19 cellular contexts compared by ENCODE assay signal in genomic region chr11:69320326-69320725, GRCh38. TPM values are rescaled to one million over a fixed set of nuclear protein-coding genes. Genes with fewer than 3 reads are reported as not detected.
DNase-seq lines count a peak whose midpoint lies in the region; ATAC-seq, FAIRE-seq and TF ChIP-seq lines count a peak whose summit lies in the region.
"Had no signal": no experiment of that assay in that cellular context is flagged by ENCODE, and none has a peak within 500 bp of the region (broad histone marks: within the 10 kb centered on the region; RNA-seq: fewer than 3 reads in every experiment).

No MANE protein-coding gene starts in this region.

- H3K36me3 ChIP-seq in neuronal stem cell (replicated peaks in 1 of 2; ENCODE audit: control insufficient read depth in 2 of 2, insufficient read depth in 2 of 2, low read length in 2 of 2): no peaks in the 10 kb centered on the region
- H3K36me3 ChIP-seq: colonic mucosa, prostate gland had no signal

- H3K4me2 ChIP-seq in A549 (peak overlapping the region; percentile 60), neuronal stem cell (ENCODE audit: insufficient read depth, low read length, poor library complexity, severe bottlenecking) (no peak overlapping the region)

- no peaks in the 10 kb centered on the region for H3K79me1 ChIP-seq in neuronal stem cell (ENCODE audit: low read depth, low read length)

- POLR2A ChIA-PET in A549 (lab: Yijun Ruan, JAX): no interaction called here
- POLR2A ChIA-PET in RWPE1 (lab: Yijun Ruan, JAX; ENCODE audit: low non-redundant PET): no interaction called here

- no peak overlapping the region for H2AFZ ChIP-seq in neuronal stem cell (ENCODE audit: low read length)

- H3K27ac ChIP-seq in A549 (peak overlapping the region; percentile 69 to 85), neuronal stem cell (replicated peaks; ENCODE audit: low read length) (no peak overlapping the region), RWPE1 (no peak overlapping the region)
- H3K27ac ChIP-seq: colonic mucosa, prostate gland had no signal

- H3K9me3 ChIP-seq in A549 (peaks cover 11% of the 10 kb centered on the region; the same call in 1 of the 3 replicates), neuronal stem cell (replicated peaks in 1 of 2; ENCODE audit: control insufficient read depth in 2 of 2, insufficient read depth in 1 of 2, low read depth in 1 of 2, low read length in 2 of 2) (peaks cover 0 to 4% of the 10 kb centered on the region in 2 donors)
- H3K9me3 ChIP-seq: colonic mucosa, prostate gland had no signal

- H3K27me3 ChIP-seq in neuronal stem cell (ENCODE audit: control insufficient read depth in 3 of 3, insufficient read depth in 3 of 3, low read depth in 1 of 3, low read length in 3 of 3): no peaks in the 10 kb centered on the region
- H3K27me3 ChIP-seq: colonic mucosa had no signal

- peak in 1 of 2 experiments; percentile 78; a peak in 3 of 6 replicates for ATAC-seq in A549
- no peak for ATAC-seq in GM18870 (IDR thresholded peaks at IDR 0.05; ENCODE audit: unreplicated experiment)
- ATAC-seq in GM18873 (IDR thresholded peaks at IDR 0.05; ENCODE audit: low FRiP score, unreplicated experiment): no peak
- ATAC-seq: activated CD8-positive, alpha-beta T cell treated with anti-CD3 and anti-CD28 coated beads for 36 hours; naive thymus-derived CD8-positive, alpha-beta T cell had no signal

- CTCF ChIA-PET in A549 (lab: Yijun Ruan, JAX) (interaction anchor here (0.8 to 1.1 kb wide), 3 partner anchors 14 to 323 kb away, joined by 3 read pairs; no protein-coding TSS in a partner anchor), RWPE1 (lab: Yijun Ruan, JAX) (no interaction called here)

- H3K4ac ChIP-seq in neuronal stem cell (ENCODE audit: low read length): no peak overlapping the region

- TF ChIP-seq POLR2A in A549 (IDR thresholded peaks at IDR 0.05; ENCODE audit: low read length): no peak

- peak overlapping the region; percentile 56 for H2AK5ac ChIP-seq in neuronal stem cell (ENCODE audit: low read depth, low read length)

- H3K23ac ChIP-seq in neuronal stem cell (ENCODE audit: low read depth, low read length, poor library complexity): peak overlapping the region; percentile 22

- TF ChIP-seq RAD21 in A549 (conservative IDR thresholded peaks at IDR 0.05 in 1 of 2, IDR thresholded peaks at IDR 0.05 in 1 of 2): 0 out of 5 replicates have a peak, but pooled peaks of 1 of the 2 experiments have one; percentile 5

- H2BK15ac ChIP-seq in neuronal stem cell (ENCODE audit: low read length): no peak overlapping the region

- no peak overlapping the region for H2BK120ac ChIP-seq in neuronal stem cell (ENCODE audit: low read depth, low read length)

- no peak overlapping the region for H3K9ac ChIP-seq in neuronal stem cell (ENCODE audit: low read depth, low read length, poor library complexity)

- FAIRE-seq in A549 (lab: Jason Lieb, UNC): no peak

- no peak for TF ChIP-seq EP300 in A549 (IDR thresholded peaks at IDR 0.05)

- H3K14ac ChIP-seq in neuronal stem cell (ENCODE audit: low read length): no peak overlapping the region

- H3K4me1 ChIP-seq in A549 (peaks cover 28% of the 10 kb centered on the region), neuronal stem cell (ENCODE audit: control insufficient read depth in 2 of 2, insufficient read depth in 1 of 2, low read depth in 1 of 2, low read length in 2 of 2) (peaks cover 0 to 10% of the 10 kb centered on the region in 2 donors)
- H3K4me1 ChIP-seq: colonic mucosa, prostate gland had no signal

- H4K91ac ChIP-seq in neuronal stem cell (ENCODE audit: low read depth, low read length, poor library complexity): no peak overlapping the region

- no peak overlapping the region for H2BK5ac ChIP-seq in neuronal stem cell (ENCODE audit: low read length)

- intact Hi-C loops in cardiac septum (cut with DNase I): no loop called here

- H4K8ac ChIP-seq in neuronal stem cell (ENCODE audit: low read depth, low read length): no peak overlapping the region

- H3K4me3 ChIP-seq in A549 (no peak overlapping the region), neuronal stem cell (ENCODE audit: low read length in 2 of 2) (no peak overlapping the region)
- H3K4me3 ChIP-seq: colonic mucosa, prostate gland had no signal

- WGBS in A549 (ENCODE audit: missing lambda C conversion rate): 56% methylated on average over 7 of the region's 7 CpGs
- WGBS in neuronal stem cell (ENCODE audit: extremely low coverage in 2 of 2, insufficient read length in 2 of 2, insufficient replicate concordance in 1 of 2), 2 donors: no CpG with 5 or more reads among the region's 7 CpGs

- no peak overlapping the region for H3K18ac ChIP-seq in neuronal stem cell (ENCODE audit: low read length)

- no peak overlapping the region for H2BK12ac ChIP-seq in neuronal stem cell (ENCODE audit: low read length)

- TF ChIP-seq CTCF in A549 (IDR thresholded peaks at IDR 0.05) (no peak), RWPE1 (conservative IDR thresholded peaks at IDR 0.05; ENCODE audit: low read depth) (no peak)

- DNase-seq in A549 (ENCODE audit: low read depth in 1 of 2, low spot score in 1 of 2) (peak in 1 of 2 experiments; percentile 69), HK-2 (ENCODE audit: unreplicated experiment) (peak; percentile 55), astrocyte of the hippocampus (ENCODE audit: low read depth, low spot score) (peak; percentile 24), neuronal stem cell (ENCODE audit: low spot score) (no peak), cardiac septum (ENCODE audit: low spot score) (no peak), RWPE1 (ENCODE audit: low spot score) (no peak)
- DNase-seq: activated CD8-positive, alpha-beta T cell treated with anti-CD3 and anti-CD28 coated beads for 36 hours; activated naive CD4-positive, alpha-beta T cell treated with anti-CD3 and anti-CD28 coated beads, Interleukin-2, amount 10 ng/mL, durations not matched to agents 7 days and 5 days; activated T-cell treated with anti-CD3 and anti-CD28 coated beads, Interleukin-2, amount 50 U/mL, for 1 hour; CD4-positive, alpha-beta T cell; colonic mucosa; DMS153; KBM-7; MV-4-11; naive thymus-derived CD8-positive, alpha-beta T cell; NCI-H2081 treated with DMSO at 0.1 percent for 48 hours had no signal

TF ChIP-seq in A549, 52 proteins besides CTCF, POLR2A, EP300 and RAD21:
- TF ChIP-seq MAZ (IDR thresholded peaks at IDR 0.05; ENCODE audit: borderline replicate concordance, low read depth, low read length): no peak
- TF ChIP-seq ZFP36 (IDR thresholded peaks at IDR 0.05; ENCODE audit: borderline replicate concordance, partially characterized antibody): no peak
- no peak for TF ChIP-seq RFX5 (IDR thresholded peaks at IDR 0.05)
- TF ChIP-seq KDM5A (IDR thresholded peaks at IDR 0.05): no peak
- no peak for TF ChIP-seq BHLHE40 (IDR thresholded peaks at IDR 0.05; ENCODE audit: low read depth, low read length)
- TF ChIP-seq POLR2AphosphoS2 (conservative IDR thresholded peaks at IDR 0.05; ENCODE audit: low read length): no peak
- no peak for TF ChIP-seq ZSCAN20 (CRISPR knock-in tag; IDR thresholded peaks at IDR 0.05)
- TF ChIP-seq, protein P1, sequence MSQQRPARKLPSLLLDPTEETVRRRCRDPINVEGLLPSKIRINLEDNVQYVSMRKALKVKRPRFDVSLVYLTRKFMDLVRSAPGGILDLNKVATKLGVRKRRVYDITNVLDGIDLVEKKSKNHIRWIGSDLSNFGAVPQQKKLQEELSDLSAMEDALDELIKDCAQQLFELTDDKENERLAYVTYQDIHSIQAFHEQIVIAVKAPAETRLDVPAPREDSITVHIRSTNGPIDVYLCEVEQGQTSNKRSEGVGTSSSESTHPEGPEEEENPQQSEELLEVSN (IDR thresholded peaks at IDR 0.05; ENCODE audit: borderline replicate concordance, low read depth): no peak
- no peak for TF ChIP-seq EHMT2 (IDR thresholded peaks at IDR 0.05; ENCODE audit: low read depth)
- no peak for TF ChIP-seq FOXS1 (CRISPR knock-in tag; IDR thresholded peaks at IDR 0.05)
- TF ChIP-seq, protein P2, sequence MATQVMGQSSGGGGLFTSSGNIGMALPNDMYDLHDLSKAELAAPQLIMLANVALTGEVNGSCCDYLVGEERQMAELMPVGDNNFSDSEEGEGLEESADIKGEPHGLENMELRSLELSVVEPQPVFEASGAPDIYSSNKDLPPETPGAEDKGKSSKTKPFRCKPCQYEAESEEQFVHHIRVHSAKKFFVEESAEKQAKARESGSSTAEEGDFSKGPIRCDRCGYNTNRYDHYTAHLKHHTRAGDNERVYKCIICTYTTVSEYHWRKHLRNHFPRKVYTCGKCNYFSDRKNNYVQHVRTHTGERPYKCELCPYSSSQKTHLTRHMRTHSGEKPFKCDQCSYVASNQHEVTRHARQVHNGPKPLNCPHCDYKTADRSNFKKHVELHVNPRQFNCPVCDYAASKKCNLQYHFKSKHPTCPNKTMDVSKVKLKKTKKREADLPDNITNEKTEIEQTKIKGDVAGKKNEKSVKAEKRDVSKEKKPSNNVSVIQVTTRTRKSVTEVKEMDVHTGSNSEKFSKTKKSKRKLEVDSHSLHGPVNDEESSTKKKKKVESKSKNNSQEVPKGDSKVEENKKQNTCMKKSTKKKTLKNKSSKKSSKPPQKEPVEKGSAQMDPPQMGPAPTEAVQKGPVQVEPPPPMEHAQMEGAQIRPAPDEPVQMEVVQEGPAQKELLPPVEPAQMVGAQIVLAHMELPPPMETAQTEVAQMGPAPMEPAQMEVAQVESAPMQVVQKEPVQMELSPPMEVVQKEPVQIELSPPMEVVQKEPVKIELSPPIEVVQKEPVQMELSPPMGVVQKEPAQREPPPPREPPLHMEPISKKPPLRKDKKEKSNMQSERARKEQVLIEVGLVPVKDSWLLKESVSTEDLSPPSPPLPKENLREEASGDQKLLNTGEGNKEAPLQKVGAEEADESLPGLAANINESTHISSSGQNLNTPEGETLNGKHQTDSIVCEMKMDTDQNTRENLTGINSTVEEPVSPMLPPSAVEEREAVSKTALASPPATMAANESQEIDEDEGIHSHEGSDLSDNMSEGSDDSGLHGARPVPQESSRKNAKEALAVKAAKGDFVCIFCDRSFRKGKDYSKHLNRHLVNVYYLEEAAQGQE (IDR thresholded peaks at IDR 0.05): no peak
- TF ChIP-seq CEBPB (IDR thresholded peaks at IDR 0.05): no peak
- TF ChIP-seq NR3C1 (IDR thresholded peaks at IDR 0.05): no peak
- no peak for TF ChIP-seq NFE2L2 (conservative IDR thresholded peaks at IDR 0.05; ENCODE audit: low read length)
- TF ChIP-seq GATA3 (IDR thresholded peaks at IDR 0.05; ENCODE audit: borderline replicate concordance): no peak

RNA-seq across cellular contexts. Expression of gene MYEOV, which starts 26.4 kb away (rescaled TPM):
- polyA plus RNA-seq in A549 (2011; rRNA removed): 102 and 111 TPM in 2 replicates
- 109 and 120 TPM in 2 replicates for polyA plus RNA-seq in A549 (2012; cell fraction: cytosol; rRNA removed)
- 106 and 116 TPM in 2 replicates for polyA plus RNA-seq in A549 (2012; cell fraction: nucleus; rRNA removed)
- 82.2 to 113 TPM (median 92.3 TPM) in 3 replicates for polyA plus RNA-seq in A549 (2017; fragmentation: RNase III; extraction: RNeasy Plus Mini Kit Qiagen cat#74134 plus additional on column Dnase treatment)
- polyA minus RNA-seq in A549 (2011; rRNA and poly(A)+ RNA removed): 164 and 190 TPM in 2 replicates
- polyA plus RNA-seq in neuronal stem cell (2013, experiment 1 of 2): 0.08 TPM
- polyA plus RNA-seq in neuronal stem cell (2013, experiment 2 of 2): 0.26 TPM
- not detected for total RNA-seq in cardiac septum
- total RNA-seq: activated CD8-positive, alpha-beta T cell treated with anti-CD3 and anti-CD28 coated beads for 36 hours; CD4-positive, alpha-beta T cell; naive thymus-derived CD8-positive, alpha-beta T cell had no signal
- polyA plus RNA-seq: naive thymus-derived CD8-positive, alpha-beta T cell had no signal

Comparison
In these comparisons a context has a peak if more than half of its experiments do, and no peak if none do; other contexts are left out.
1. DNase-seq: peak in HK-2 (single experiment) and astrocyte of the hippocampus (single experiment); none in neuronal stem cell (single experiment), cardiac septum (single experiment) and RWPE1 (single experiment).
2. H3K27ac ChIP-seq: peak in A549 (2 of 2); none in neuronal stem cell (single experiment) and RWPE1 (single experiment).